In the genomic region with DNA sequence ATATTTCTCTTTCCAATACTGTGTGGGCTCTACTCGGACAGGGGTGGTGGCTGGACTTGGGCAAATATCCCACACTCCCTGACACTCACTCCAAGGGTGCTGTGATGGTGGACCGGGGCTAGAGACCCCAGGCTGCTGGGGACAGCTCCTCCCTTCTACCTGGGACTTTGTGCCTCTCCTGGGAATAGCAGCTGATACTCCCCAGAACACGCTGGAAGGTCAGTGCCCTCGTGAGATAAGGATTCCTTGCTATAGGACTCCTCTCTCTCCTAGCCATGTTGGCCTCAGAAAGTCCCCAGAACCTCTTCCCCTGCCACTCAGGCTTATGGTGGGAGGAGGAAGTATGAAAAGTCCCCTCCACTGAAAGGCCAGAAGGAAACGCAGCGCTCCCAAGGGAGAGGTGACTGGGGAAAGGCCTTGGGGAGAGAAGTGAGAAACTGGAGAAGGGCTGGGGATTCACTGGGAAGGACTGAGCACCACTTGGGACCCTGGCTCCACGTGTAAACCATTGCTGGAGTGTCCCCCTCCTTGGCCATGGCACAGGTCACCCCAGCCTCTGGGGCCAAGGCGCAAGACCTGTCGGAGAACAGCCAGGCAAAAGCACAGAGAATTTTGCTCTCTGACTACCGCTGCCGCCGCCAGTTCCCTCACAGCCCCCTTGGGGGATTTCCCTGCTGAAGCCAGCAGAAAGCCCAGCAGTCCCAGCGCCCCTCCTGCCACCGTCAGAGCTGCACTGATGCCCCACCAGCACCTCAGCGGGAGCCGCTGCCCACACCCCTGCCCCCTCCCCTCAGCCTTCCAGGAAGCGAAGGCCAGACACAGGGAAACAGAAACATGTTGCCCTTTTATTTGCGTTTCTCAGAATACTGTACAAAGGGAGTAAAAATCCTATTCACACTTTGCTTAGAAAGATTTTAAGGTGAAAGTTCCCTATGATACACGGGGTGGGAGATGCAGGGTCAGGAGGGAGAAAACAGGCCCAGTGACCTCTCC, we compare ENCODE assay signal across 11 cellular contexts. TPM values are rescaled to one million over a fixed set of nuclear protein-coding genes. Genes with fewer than 3 reads are reported as not detected.
DNase-seq lines count a peak whose midpoint lies in the region; ATAC-seq and TF ChIP-seq lines count a peak whose summit lies in the region.
"Had no signal": no experiment of that assay in that cellular context is flagged by ENCODE, and none has a peak within 500 bp of the region (broad histone marks: within the 10 kb centered on the region; RNA-seq: fewer than 3 reads in every experiment).

No MANE protein-coding gene starts in this region.

- DNase-seq in CD8-positive, alpha-beta T cell = peak in 4 of 7 experiments; percentile 16 to 62 (median 44)
- DNase-seq in activated gamma-delta T cell treated with anti-CD3 and anti-CD28 coated beads, Interleukin-2, amount 50 U/mL, for 16 hours (ENCODE audit: low read depth) = peak; percentile 13
- peak; percentile 22 to 51 for DNase-seq in stimulated activated CD4-positive, alpha-beta T cell treated with anti-CD3 and anti-CD28 coated beads, Interleukin-15, amount 100 ng/mL, for 1 hour (ENCODE audit: low read depth in 1 of 2, low spot score in 1 of 2)
- DNase-seq in MM.1S = no peak
- DNase-seq in NCI-H2107 (lab: John Stamatoyannopoulos, UW) = no peak
- no peak for DNase-seq in NK-92 (lab: John Stamatoyannopoulos, UW; ENCODE audit: unreplicated experiment)
- DNase-seq in left lung = no peak
- DNase-seq: AML-193, NCI-H510A treated with DMSO at 0.1 percent for 48 hours had no signal

- H3K4me1 ChIP-seq in CD8-positive, alpha-beta T cell (ENCODE audit: insufficient read depth, low read length) = peaks cover 73% of the 10 kb centered on the region
- H3K4me1 ChIP-seq in MM.1S (ENCODE audit: low read length) (peaks cover 29% of the 10 kb centered on the region), left lung (peaks cover 4 to 30% of the 10 kb centered on the region in 2 donors)

- no peaks in the 10 kb centered on the region for H3K9me3 Mint-ChIP-seq in CD8-positive, alpha-beta T cell
- H3K9me3 Mint-ChIP-seq in T-helper 1 cell treated with Interleukin-12 subunit alpha and Interleukin-12 subunit beta and Interleukin-4 antibody, amounts not matched to agents 30 μg/mL and 1 μg/mL, for 36 hours = no peaks in the 10 kb centered on the region
- H3K9me3 Mint-ChIP-seq: neural progenitor cell had no signal

- H3K27me3 Mint-ChIP-seq in CD8-positive, alpha-beta T cell (ENCODE audit: low read depth) = no peaks in the 10 kb centered on the region
- H3K27me3 Mint-ChIP-seq in T-helper 1 cell treated with Interleukin-12 subunit alpha and Interleukin-12 subunit beta and Interleukin-4 antibody, amounts not matched to agents 30 μg/mL and 1 μg/mL, for 36 hours (ENCODE audit: low read depth) = no peaks in the 10 kb centered on the region

- no peak overlapping the region for H2AFZ ChIP-seq in MM.1S (ENCODE audit: low read length)
- H2AFZ ChIP-seq: neural progenitor cell had no signal

- peaks cover 82% of the 10 kb centered on the region for H3K36me3 Mint-ChIP-seq in CD8-positive, alpha-beta T cell
- peaks cover 76% of the 10 kb centered on the region for H3K36me3 Mint-ChIP-seq in T-helper 1 cell treated with Interleukin-12 subunit alpha and Interleukin-12 subunit beta and Interleukin-4 antibody, amounts not matched to agents 30 μg/mL and 1 μg/mL, for 36 hours (ENCODE audit: low read depth)

- CTCF ChIA-PET in CD8-positive, alpha-beta T cell (lab: Charles Lee) = no interaction called here

- peak overlapping the region; percentile 91 for H3K27ac Mint-ChIP-seq in CD8-positive, alpha-beta T cell
- peak overlapping the region; percentile 90 for H3K27ac Mint-ChIP-seq in T-helper 1 cell treated with Interleukin-12 subunit alpha and Interleukin-12 subunit beta and Interleukin-4 antibody, amounts not matched to agents 30 μg/mL and 1 μg/mL, for 36 hours
- H3K27ac Mint-ChIP-seq: neural progenitor cell had no signal

- peaks cover 21% of the 10 kb centered on the region for H3F3A ChIP-seq in MM.1S (ENCODE audit: insufficient read depth, low read length)

- H3K4me3 Mint-ChIP-seq in CD8-positive, alpha-beta T cell = peak overlapping the region; percentile 63
- peak overlapping the region; percentile 70 for H3K4me3 Mint-ChIP-seq in T-helper 1 cell treated with Interleukin-12 subunit alpha and Interleukin-12 subunit beta and Interleukin-4 antibody, amounts not matched to agents 30 μg/mL and 1 μg/mL, for 36 hours
- H3K4me3 Mint-ChIP-seq: neural progenitor cell had no signal

- peaks cover 40% of the 10 kb centered on the region for H3K79me2 ChIP-seq in MM.1S (ENCODE audit: low read length)

- intact Hi-C loops in CD8-positive, alpha-beta T cell (cut with DNase I, micrococcal nuclease) = no loop called here
- intact Hi-C loops in left lung (cut with DNase I) = no loop called here

- H3K9ac ChIP-seq in MM.1S (ENCODE audit: low read length) = no peak overlapping the region
- H3K9ac ChIP-seq: neural progenitor cell had no signal

- H4K20me1 ChIP-seq in MM.1S (ENCODE audit: insufficient read depth, low read length) = no peaks in the 10 kb centered on the region

- ATAC-seq in CD8-positive, alpha-beta T cell = peak; percentile 64
- ATAC-seq in left lung = no peak

- no peak for TF ChIP-seq CTCF in CD8-positive, alpha-beta T cell (IDR thresholded peaks at IDR 0.05)
- TF ChIP-seq CTCF in MM.1S (IDR thresholded peaks at IDR 0.05; ENCODE audit: low read length) = no peak
- no peak for TF ChIP-seq CTCF in left lung (IDR thresholded peaks at IDR 0.05)

- peaks cover 23% of the 10 kb centered on the region for H3K36me3 ChIP-seq in CD8-positive, alpha-beta T cell (ENCODE audit: insufficient read depth, low read length)
- H3K36me3 ChIP-seq in MM.1S (replicated peaks; ENCODE audit: insufficient read depth, low read length) = peaks cover 31% of the 10 kb centered on the region
- H3K36me3 ChIP-seq in left lung = peaks cover 0 to 52% of the 10 kb centered on the region in 2 donors
- H3K36me3 ChIP-seq: neural progenitor cell had no signal

- H3K9me2 ChIP-seq in MM.1S (replicated peaks; ENCODE audit: insufficient read depth, low read length) = no peaks in the 10 kb centered on the region

- no peaks in the 10 kb centered on the region for H3K9me3 ChIP-seq in CD8-positive, alpha-beta T cell (ENCODE audit: low read length)
- H3K9me3 ChIP-seq in MM.1S (replicated peaks; ENCODE audit: insufficient read depth, low read length) (no peaks in the 10 kb centered on the region), left lung (no peaks in the 10 kb centered on the region)

- POLR2A ChIA-PET in CD8-positive, alpha-beta T cell (lab: Charles Lee) = no interaction called here

- no peak overlapping the region for H3K4me2 ChIP-seq in MM.1S (ENCODE audit: low read depth, low read length)
- H3K4me2 ChIP-seq: neural progenitor cell had no signal

- H3K4me1 Mint-ChIP-seq in CD8-positive, alpha-beta T cell (ENCODE audit: low read depth) = peaks cover 78% of the 10 kb centered on the region
- peaks cover 72% of the 10 kb centered on the region for H3K4me1 Mint-ChIP-seq in T-helper 1 cell treated with Interleukin-12 subunit alpha and Interleukin-12 subunit beta and Interleukin-4 antibody, amounts not matched to agents 30 μg/mL and 1 μg/mL, for 36 hours (ENCODE audit: low read depth)

- no peaks in the 10 kb centered on the region for H3K27me3 ChIP-seq in CD8-positive, alpha-beta T cell (ENCODE audit: insufficient read depth, low read length)
- no peaks in the 10 kb centered on the region for H3K27me3 ChIP-seq in MM.1S (replicated peaks; ENCODE audit: insufficient read depth, low read length)
- no peaks in the 10 kb centered on the region for H3K27me3 ChIP-seq in left lung
- H3K27me3 ChIP-seq: neural progenitor cell had no signal

- H3K27ac ChIP-seq in CD8-positive, alpha-beta T cell (ENCODE audit: low read depth, low read length) = peak overlapping the region; percentile 43
- no peak overlapping the region for H3K27ac ChIP-seq in MM.1S (ENCODE audit: low read length)
- no peak overlapping the region for H3K27ac ChIP-seq in left lung
- H3K27ac ChIP-seq: neural progenitor cell had no signal

- H3K4me3 ChIP-seq in CD8-positive, alpha-beta T cell (ENCODE audit: low read depth, low read length) = peak overlapping the region; percentile 10
- H3K4me3 ChIP-seq in MM.1S (ENCODE audit: low read length) = no peak overlapping the region
- no peak overlapping the region for H3K4me3 ChIP-seq in left lung
- H3K4me3 ChIP-seq: neural progenitor cell had no signal

RNA-seq across cellular contexts. Expression of gene GSDMB, which starts 2.1 kb away (rescaled TPM):
- 10 to 100 TPM; 25.3 to 25.4 TPM for total RNA-seq in CD8-positive, alpha-beta T cell
- 10 to 100 TPM in 1 of 2 donors, 1 to 10 TPM in 1; 9.2 to 16.7 TPM for total RNA-seq in left lung

RNA-seq across cellular contexts. Expression of gene ORMDL3, which starts 6.9 kb away (rescaled TPM):
- total RNA-seq in CD8-positive, alpha-beta T cell = 100 to 1,000 TPM; 136 to 140 TPM
- 100 to 1,000 TPM in 1 of 2 donors, 10 to 100 TPM in 1; 47.6 to 107 TPM for total RNA-seq in left lung

RNA-seq across cellular contexts. Expression of gene LRRC3C, which starts 7.0 kb away (rescaled TPM):
- total RNA-seq in CD8-positive, alpha-beta T cell = not detected
- not detected for total RNA-seq in left lung

RNA-seq across cellular contexts. Expression of gene GSDMA, which starts 42.3 kb away (rescaled TPM):
- total RNA-seq in CD8-positive, alpha-beta T cell = under 1 TPM; 0.41 to 0.78 TPM
- under 1 TPM in 1 of 2 donors, not detected in 1; 0.76 TPM for total RNA-seq in left lung

RNA-seq across cellular contexts. Expression of gene ZPBP2, which starts 52.5 kb away (rescaled TPM):
- not detected for total RNA-seq in CD8-positive, alpha-beta T cell
- not detected for total RNA-seq in left lung

Comparison
In these comparisons a context has a peak if more than half of its experiments do, and no peak if none do; other contexts are left out.
1. DNase-seq: peak in CD8-positive, alpha-beta T cell (4 of 7), activated gamma-delta T cell treated with anti-CD3 and anti-CD28 coated beads, Interleukin-2, amount 50 U/mL, for 16 hours (single experiment) and stimulated activated CD4-positive, alpha-beta T cell treated with anti-CD3 and anti-CD28 coated beads, Interleukin-15, amount 100 ng/mL, for 1 hour (2 of 2); none in MM.1S (single experiment), NCI-H2107 (single experiment), NK-92 (single experiment) and left lung (0 of 2).